20 cellular contexts compared by ENCODE assay signal in genomic region chr6:6962699-6963098, GRCh38.
DNase-seq lines count a peak whose midpoint lies in the region; TF ChIP-seq lines count a peak whose summit lies in the region.
"Had no signal": no experiment of that assay in that cellular context is flagged by ENCODE, and none has a peak within 500 bp of the region (broad histone marks: within the 10 kb centered on the region; RNA-seq: fewer than 3 reads in every experiment).

No MANE protein-coding gene starts in this region.

- H3K9me3 ChIP-seq in mammary epithelial cell (replicated peaks; ENCODE audit: insufficient read depth, low read length) = no peaks in the 10 kb centered on the region
- no peaks in the 10 kb centered on the region for H3K9me3 ChIP-seq in Peyer's patch
- H3K9me3 ChIP-seq: A549, BE2C had no signal

- WGBS in mammary epithelial cell (ENCODE audit: low coverage, missing lambda C conversion rate) = 63% methylated on average over 4 of the region's 4 CpGs

- no peaks in the 10 kb centered on the region for H3K36me3 Mint-ChIP-seq in MCF 10A (ENCODE audit: insufficient read depth, unreplicated experiment)
- peaks cover 4% of the 10 kb centered on the region for H3K36me3 Mint-ChIP-seq in type B pancreatic cell
- H3K36me3 Mint-ChIP-seq: CD14-positive monocyte; CD8-positive, alpha-beta memory T cell had no signal

- TF ChIP-seq POLR2A in Peyer's patch (IDR thresholded peaks at IDR 0.05) = no peak

- no peaks in the 10 kb centered on the region for H3K36me3 ChIP-seq in mammary epithelial cell (ENCODE audit: insufficient read depth, low read length)
- no peaks in the 10 kb centered on the region for H3K36me3 ChIP-seq in Peyer's patch
- H3K36me3 ChIP-seq: BE2C; BLaER1 treated with 17β-estradiol and CSF1 and Interleukin-3, amounts not matched to agents 10 nM and 100 nM had no signal

- BruUV-seq in mammary epithelial cell (replicated peaks; lab: Mats Ljungman, UMichigan) (no TSS peak), MCF 10A (replicated peaks; lab: Mats Ljungman, UMichigan) (no TSS peak)

- peak overlapping the region; percentile 31 for H2AFZ ChIP-seq in mammary epithelial cell (ENCODE audit: low read depth, low read length)
- H2AFZ ChIP-seq: GM23338 had no signal

- CTCF ChIA-PET in mammary epithelial cell (lab: Charles Lee; ENCODE audit: low non-redundant PET) = no interaction called here
- CTCF ChIA-PET in MCF 10A (lab: Yijun Ruan, JAX) = interaction anchor here (0.6 kb wide), 1 partner anchor 511 kb away, joined by 3 read pairs; no protein-coding TSS in a partner anchor

- POLR2A ChIA-PET in MCF 10A (lab: Yijun Ruan, JAX) = no interaction called here

- no peak overlapping the region for H3K4me3 ChIP-seq in mammary epithelial cell (replicated peaks in 1 of 3; ENCODE audit: insufficient read depth in 1 of 3, low read depth in 2 of 3, low read length in 3 of 3)
- H3K4me3 ChIP-seq in Peyer's patch = no peak overlapping the region
- H3K4me3 ChIP-seq: A549; BLaER1 treated with 17β-estradiol and CSF1 and Interleukin-3, amounts not matched to agents 10 nM and 100 nM; GM23338 had no signal

- H3K27ac ChIP-seq in mammary epithelial cell (ENCODE audit: insufficient read depth, low read depth, low read length) (no peak overlapping the region), Peyer's patch (no peak overlapping the region)
- H3K27ac ChIP-seq: A549; BLaER1 treated with 17β-estradiol and CSF1 and Interleukin-3, amounts not matched to agents 10 nM and 100 nM had no signal

- dilution Hi-C loops in mammary epithelial cell (cut with HindIII; ENCODE audit: low sequenced_read_pairs) = no loop called here

- no peak overlapping the region for H3K4me3 Mint-ChIP-seq in MCF 10A (ENCODE audit: unreplicated experiment)
- no peak overlapping the region for H3K4me3 Mint-ChIP-seq in type B pancreatic cell
- H3K4me3 Mint-ChIP-seq: CD14-positive monocyte; CD4-positive, alpha-beta T cell; CD8-positive, alpha-beta memory T cell; GM23338; H9 had no signal

- H3K27me3 ChIP-seq in mammary epithelial cell (ENCODE audit: insufficient read depth, low read length) (no peaks in the 10 kb centered on the region), Peyer's patch (no peaks in the 10 kb centered on the region)
- H3K27me3 ChIP-seq: BE2C; BLaER1 treated with 17β-estradiol and CSF1 and Interleukin-3, amounts not matched to agents 10 nM and 100 nM had no signal

- H3K27me3 Mint-ChIP-seq in MCF 10A (ENCODE audit: insufficient read depth, unreplicated experiment) = no peaks in the 10 kb centered on the region
- no peaks in the 10 kb centered on the region for H3K27me3 Mint-ChIP-seq in type B pancreatic cell
- H3K27me3 Mint-ChIP-seq: CD4-positive, alpha-beta T cell had no signal

- H3K79me2 ChIP-seq in mammary epithelial cell (ENCODE audit: insufficient read depth, low read length) = no peaks in the 10 kb centered on the region

- H3K9ac ChIP-seq in mammary epithelial cell (ENCODE audit: insufficient read depth, low read length) = no peak overlapping the region
- H3K9ac ChIP-seq: BLaER1 treated with 17β-estradiol and CSF1 and Interleukin-3, amounts not matched to agents 10 nM and 100 nM had no signal

- intact Hi-C loops in mammary epithelial cell (cut with micrococcal nuclease) (no loop called here), MCF 10A (cut with micrococcal nuclease) (no loop called here)

- H4K20me1 ChIP-seq in mammary epithelial cell (ENCODE audit: insufficient read depth, low read length) = no peaks in the 10 kb centered on the region
- H4K20me1 ChIP-seq: BLaER1 treated with 17β-estradiol and CSF1 and Interleukin-3, amounts not matched to agents 10 nM and 100 nM had no signal

- no peaks in the 10 kb centered on the region for H3K4me1 Mint-ChIP-seq in MCF 10A (ENCODE audit: insufficient read depth, unreplicated experiment)
- peaks cover 3% of the 10 kb centered on the region for H3K4me1 Mint-ChIP-seq in type B pancreatic cell (ENCODE audit: unreplicated experiment)
- H3K4me1 Mint-ChIP-seq: CD8-positive, alpha-beta memory T cell; GM23338; H9 had no signal

- no peak overlapping the region for H3K4me2 ChIP-seq in mammary epithelial cell (ENCODE audit: insufficient read depth, low read depth, low read length)
- H3K4me2 ChIP-seq: A549; BLaER1 treated with 17β-estradiol and CSF1 and Interleukin-3, amounts not matched to agents 10 nM and 100 nM; GM23338 had no signal

- no peak for TF ChIP-seq CTCF in mammary epithelial cell (conservative IDR thresholded peaks at IDR 0.05 in 1 of 2, IDR thresholded peaks at IDR 0.05 in 1 of 2; ENCODE audit: extremely low read depth in 1 of 2, insufficient read depth in 1 of 2, low read depth in 1 of 2, low read length in 2 of 2)
- no peak for TF ChIP-seq CTCF in MCF 10A (IDR thresholded peaks at IDR 0.05; ENCODE audit: unreplicated experiment)
- TF ChIP-seq CTCF in type B pancreatic cell (conservative IDR thresholded peaks at IDR 0.05) = no peak
- TF ChIP-seq CTCF in Peyer's patch (IDR thresholded peaks at IDR 0.05) = no peak

- H3K4me1 ChIP-seq in mammary epithelial cell (ENCODE audit: insufficient read depth, low read length) = no peaks in the 10 kb centered on the region
- H3K4me1 ChIP-seq in Peyer's patch = no peaks in the 10 kb centered on the region
- H3K4me1 ChIP-seq: A549, BE2C had no signal

- in situ Hi-C loops in mammary epithelial cell (cut with MboI; ENCODE audit: low sequenced_read_pairs in 2 of 2) = no loop called here

- DNase-seq in mammary epithelial cell (no peak), MCF 10A (ENCODE audit: unreplicated experiment) (no peak), islet precursor cell (peak; percentile 93), type B pancreatic cell (ENCODE audit: extremely low spot score, unreplicated experiment) (no peak), GM19238 (ENCODE audit: insufficient read length, low spot score) (no peak), Peyer's patch (no peak)
- DNase-seq: 8988T; ACHN; AML-193; BE2C; Calu3; CD4-positive, alpha-beta T cell; CD8-positive, alpha-beta memory T cell; DMS53; DMS79 treated with DMSO at 0.1 percent for 48 hours; H9 had no signal

- H3K9me3 Mint-ChIP-seq in MCF 10A (ENCODE audit: unreplicated experiment) (no peaks in the 10 kb centered on the region), type B pancreatic cell (peaks cover 5% of the 10 kb centered on the region)

- H3K27ac Mint-ChIP-seq in MCF 10A (ENCODE audit: low read depth, unreplicated experiment) (no peak overlapping the region), type B pancreatic cell (peak overlapping the region; percentile 35)
- H3K27ac Mint-ChIP-seq: CD4-positive, alpha-beta T cell; CD8-positive, alpha-beta memory T cell; GM23338; H9 had no signal
